In the genomic region with DNA sequence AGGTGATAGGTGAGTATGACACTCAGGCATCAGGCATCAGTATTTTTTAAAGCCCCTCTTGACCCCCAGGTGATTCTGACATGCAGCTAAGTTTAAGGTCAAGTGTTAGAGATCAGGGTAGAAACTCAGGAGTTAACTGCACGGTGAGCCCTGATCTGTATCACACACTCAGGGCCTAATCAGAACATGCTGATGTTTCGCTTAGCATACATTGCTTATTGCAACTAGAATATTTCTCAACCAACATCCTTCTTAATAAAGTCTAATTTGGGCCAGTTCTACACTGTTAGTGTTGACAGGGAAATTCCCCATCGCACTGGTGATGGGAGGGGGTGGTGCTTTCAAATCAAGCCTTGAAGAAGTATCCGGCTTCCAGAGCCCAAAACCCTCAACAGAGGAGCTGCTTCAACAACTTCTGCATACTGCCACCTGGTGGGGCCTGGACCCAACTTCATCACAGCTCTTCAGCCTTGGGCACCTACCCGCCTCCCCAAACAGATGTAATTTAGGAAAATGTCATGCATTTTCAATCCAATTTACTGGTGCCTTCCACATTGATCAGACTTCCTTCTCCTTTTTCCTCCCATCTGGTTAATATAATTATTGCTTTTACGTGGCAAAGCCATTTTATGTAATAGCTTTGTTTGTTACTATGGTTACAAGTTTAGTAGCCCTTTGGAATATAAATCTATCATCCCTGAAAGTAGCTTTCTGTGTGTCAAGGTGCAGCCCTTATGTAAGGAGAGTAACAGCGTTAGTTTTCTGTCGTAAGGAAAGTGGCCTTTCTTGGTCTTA, we compare ENCODE assay signal across 8 cellular contexts.
DNase-seq lines count a peak whose midpoint lies in the region; ATAC-seq and TF ChIP-seq lines count a peak whose summit lies in the region.

No MANE protein-coding gene starts in this region.

- H2AFZ ChIP-seq in MM.1S (ENCODE audit: low read length) = no peak overlapping the region

- H3K4me3 ChIP-seq in MM.1S (ENCODE audit: low read length) = no peak overlapping the region
- H3K4me3 ChIP-seq in transverse colon = no peak overlapping the region

- H3K9me3 Mint-ChIP-seq in activated naive CD8-positive, alpha-beta T cell (ENCODE audit: low read depth) = no peaks in the 10 kb centered on the region

- no peak for TF ChIP-seq POLR2A in transverse colon (IDR thresholded peaks at IDR 0.05)

- no peaks in the 10 kb centered on the region for H4K20me1 ChIP-seq in MM.1S (ENCODE audit: insufficient read depth, low read length)

- H3K27me3 ChIP-seq in MM.1S (replicated peaks; ENCODE audit: insufficient read depth, low read length) (no peaks in the 10 kb centered on the region), transverse colon (no peaks in the 10 kb centered on the region)

- H3K36me3 ChIP-seq in MM.1S (replicated peaks; ENCODE audit: insufficient read depth, low read length) (no peaks in the 10 kb centered on the region), transverse colon (no peaks in the 10 kb centered on the region)

- H3K36me3 Mint-ChIP-seq in activated naive CD8-positive, alpha-beta T cell = no peaks in the 10 kb centered on the region

- ATAC-seq in Right ventricle myocardium inferior = peak; percentile 90

- H3K9me2 ChIP-seq in MM.1S (replicated peaks; ENCODE audit: insufficient read depth, low read length) = no peaks in the 10 kb centered on the region

- H3K9ac ChIP-seq in MM.1S (ENCODE audit: low read length) = no peak overlapping the region

- H3F3A ChIP-seq in MM.1S (ENCODE audit: insufficient read depth, low read length) = no peaks in the 10 kb centered on the region

- H3K4me1 Mint-ChIP-seq in activated naive CD8-positive, alpha-beta T cell (ENCODE audit: low read depth) = peaks cover 12% of the 10 kb centered on the region

- no peak overlapping the region for H3K4me2 ChIP-seq in MM.1S (ENCODE audit: low read depth, low read length)

- H3K27me3 Mint-ChIP-seq in activated naive CD8-positive, alpha-beta T cell = no peaks in the 10 kb centered on the region

- no peak overlapping the region for H3K4me3 Mint-ChIP-seq in activated naive CD8-positive, alpha-beta T cell

- H3K4me1 ChIP-seq in MM.1S (ENCODE audit: low read length) = peaks cover 4% of the 10 kb centered on the region
- peaks cover 10 to 35% (median 18%) of the 10 kb centered on the region in 4 donors for H3K4me1 ChIP-seq in transverse colon

- WGBS in transverse colon (ENCODE audit: low coverage in 1 of 2), 2 donors = 8 to 21% methylated on average over 5 to 8 of the region's 8 CpGs

- no peaks in the 10 kb centered on the region for H3K79me2 ChIP-seq in MM.1S (ENCODE audit: low read length)

- TF ChIP-seq EP300 in transverse colon (IDR thresholded peaks at IDR 0.05; ENCODE audit: low read depth) = no peak

- H3K9me3 ChIP-seq in MM.1S (replicated peaks; ENCODE audit: insufficient read depth, low read length) (no peaks in the 10 kb centered on the region), transverse colon (no peaks in the 10 kb centered on the region)

- TF ChIP-seq CTCF in MM.1S (IDR thresholded peaks at IDR 0.05; ENCODE audit: low read length) (peak; percentile 82), transverse colon (IDR thresholded peaks at IDR 0.05) (peak; percentile 74 to 85 (median 83))

- DNase-seq in ELR (ENCODE audit: low read depth) (peak; percentile 69), H4 (ENCODE audit: low spot score) (peak; percentile 75), MM.1S (peak; percentile 90), SKM-1 (lab: John Stamatoyannopoulos, UW; ENCODE audit: unreplicated experiment) (peak; percentile 56), Right ventricle myocardium inferior (ENCODE audit: missing footprints) (peak; percentile 91), posterior vena cava (ENCODE audit: low spot score) (peak; percentile 92), transverse colon (peak; percentile 86)

- H3K27ac ChIP-seq in MM.1S (ENCODE audit: low read length) = no peak overlapping the region
- peak overlapping the region; percentile 57 to 78 (median 64) for H3K27ac ChIP-seq in transverse colon

- intact Hi-C loops in Right ventricle myocardium inferior (cut with DNase I) (loop anchor here (2.0 to 10.0 kb wide), 5 partner anchors 118 to 410 kb away; no protein-coding TSS in a partner anchor), posterior vena cava (cut with DNase I) (loop anchor here (5.0 to 10.0 kb wide), 3 partner anchors 130 to 332 kb away; no protein-coding TSS in a partner anchor), transverse colon (cut with DNase I; ENCODE audit: low total_unique reads) (loop anchor here (5.0 kb wide), 1 partner anchor 330 kb away; no protein-coding TSS in a partner anchor)

- in situ Hi-C loops in transverse colon (cut with MboI; ENCODE audit: low pct_ligation_motif_present in 1 of 4, low pct_unique_long_range_greater_than_20kb in 1 of 4, low sequenced_read_pairs in 3 of 4) = loop anchor here in 1 of 4 donors (10.0 kb wide), 1 partner anchor 332 kb away; no protein-coding TSS in a partner anchor

- peak overlapping the region; percentile 78 for H3K27ac Mint-ChIP-seq in activated naive CD8-positive, alpha-beta T cell
